8 cellular contexts compared by ENCODE assay signal in the genomic region with DNA sequence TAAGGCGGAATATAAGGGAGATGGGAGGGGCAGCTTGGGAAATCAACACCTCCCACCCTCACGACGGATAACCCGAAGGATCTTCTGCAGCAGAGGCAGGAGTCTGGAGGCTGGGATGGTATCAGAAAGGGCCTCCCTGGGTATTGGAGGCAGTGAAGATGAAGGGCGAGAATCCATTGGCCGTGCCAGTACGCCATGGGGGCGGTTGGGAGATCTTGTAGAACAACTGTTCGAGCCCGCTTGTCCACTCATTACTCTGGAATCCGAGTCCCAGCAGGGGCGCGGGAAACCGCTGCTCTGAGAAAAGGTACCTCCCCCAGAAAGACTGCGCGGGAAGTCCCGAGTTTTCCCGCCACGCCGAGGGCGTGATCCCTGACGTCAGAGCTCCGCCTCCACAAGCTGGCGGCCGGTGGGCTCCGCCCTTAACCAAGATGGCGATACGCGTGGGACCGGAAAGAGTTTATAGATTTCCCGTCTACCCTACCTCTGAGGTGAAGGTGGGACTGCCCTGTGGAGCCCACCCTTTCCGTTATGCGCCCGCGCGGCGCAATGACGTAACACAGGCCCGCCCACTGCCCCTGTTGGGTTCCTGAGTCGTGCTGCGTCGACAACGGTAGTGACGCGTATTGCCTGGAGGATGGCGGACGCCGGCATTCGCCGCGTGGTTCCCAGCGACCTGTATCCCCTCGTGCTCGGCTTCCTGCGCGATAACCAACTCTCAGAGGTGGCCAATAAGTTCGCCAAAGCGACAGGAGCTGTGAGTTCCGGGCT. TPM values are rescaled to one million over a fixed set of nuclear protein-coding genes. Genes with fewer than 3 reads are reported as not detected.
DNase-seq lines count a peak whose midpoint lies in the region; FAIRE-seq and TF ChIP-seq lines count a peak whose summit lies in the region.

Gene NOLC1, plus strand, starts transcription at position 616 of the 771 bp plus-strand sequence. Its CDS starts 22 bp downstream, at position 638.

- peak within 1 kb of the TSS; percentile 25 for H3K23ac ChIP-seq in neuronal stem cell (ENCODE audit: low read depth, low read length, poor library complexity)

- TF ChIP-seq POLR2A in NB4 (IDR thresholded peaks at IDR 0.05; ENCODE audit: extremely low read depth, insufficient read length), result peak; percentile 97

- H2BK5ac ChIP-seq in neuronal stem cell (ENCODE audit: low read length), result peak within 1 kb of the TSS; percentile 8

- H3K79me1 ChIP-seq in neuronal stem cell (ENCODE audit: low read depth, low read length), result peaks cover 7% of the 10 kb centered on the region

- H3K4me2 ChIP-seq in neuronal stem cell (ENCODE audit: insufficient read depth, low read length, poor library complexity, severe bottlenecking), result peak within 1 kb of the TSS; percentile 56

- peak within 1 kb of the TSS; percentile 98 for H3K4me3 Mint-ChIP-seq in HFFc6
- peak within 1 kb of the TSS; percentile 98 for H3K4me3 Mint-ChIP-seq in activated naive CD4-positive, alpha-beta T cell treated with anti-CD3 and anti-CD28 coated beads, Interleukin-2, amount 10 ng/mL, durations not matched to agents 7 days and 5 days

- peak within 1 kb of the TSS; percentile 99 for H3K4me3 ChIP-seq in NB4 (ENCODE audit: low read depth, low read length)
- peak within 1 kb of the TSS; percentile 93 for H3K4me3 ChIP-seq in SK-N-MC
- peak within 1 kb of the TSS; percentile 93 to 96 for H3K4me3 ChIP-seq in neuronal stem cell (ENCODE audit: low read length in 2 of 2)

- H2AFZ ChIP-seq in neuronal stem cell (ENCODE audit: low read length), result peak within 1 kb of the TSS; percentile 92

- peak within 1 kb of the TSS; percentile 6 for H2AK5ac ChIP-seq in neuronal stem cell (ENCODE audit: low read depth, low read length)

- no peak within 1 kb of the TSS for H4K8ac ChIP-seq in neuronal stem cell (ENCODE audit: low read depth, low read length)

- peak within 1 kb of the TSS; percentile 88 for H3K18ac ChIP-seq in neuronal stem cell (ENCODE audit: low read length)

- H3K9ac ChIP-seq in SK-N-MC (ENCODE audit: insufficient read length) (peak within 1 kb of the TSS; percentile 96), neuronal stem cell (ENCODE audit: low read depth, low read length, poor library complexity) (peak within 1 kb of the TSS; percentile 91)

- H3K36me3 Mint-ChIP-seq in HFFc6 (ENCODE audit: low read depth), result peaks cover 62% of the 10 kb centered on the region
- peaks cover 56% of the 10 kb centered on the region for H3K36me3 Mint-ChIP-seq in activated naive CD4-positive, alpha-beta T cell treated with anti-CD3 and anti-CD28 coated beads, Interleukin-2, amount 10 ng/mL, durations not matched to agents 7 days and 5 days

- no peaks in the 10 kb centered on the region for H3K9me3 ChIP-seq in SK-N-MC (ENCODE audit: low read depth, low read length)
- H3K9me3 ChIP-seq in neuronal stem cell (replicated peaks in 1 of 2; ENCODE audit: control insufficient read depth in 2 of 2, insufficient read depth in 1 of 2, low read depth in 1 of 2, low read length in 2 of 2), result no peaks in the 10 kb centered on the region

- no peaks in the 10 kb centered on the region for H3K27me3 ChIP-seq in neuronal stem cell (ENCODE audit: control insufficient read depth in 3 of 3, insufficient read depth in 3 of 3, low read depth in 1 of 3, low read length in 3 of 3)

- peaks cover 9 to 11% of the 10 kb centered on the region in 2 donors for H3K4me1 ChIP-seq in neuronal stem cell (ENCODE audit: control insufficient read depth in 2 of 2, insufficient read depth in 1 of 2, low read depth in 1 of 2, low read length in 2 of 2)

- no peak for FAIRE-seq in frontal cortex (lab: Jason Lieb, UNC)

- H3K36me3 ChIP-seq in SK-N-MC (ENCODE audit: insufficient read depth, low read length) (peaks cover 41% of the 10 kb centered on the region), neuronal stem cell (replicated peaks in 1 of 2; ENCODE audit: control insufficient read depth in 2 of 2, insufficient read depth in 2 of 2, low read length in 2 of 2) (peaks cover 26 to 68% of the 10 kb centered on the region in 2 donors)

- no peak for TF ChIP-seq CTCF in HFFc6 (IDR thresholded peaks at IDR 0.05)
- no peak for TF ChIP-seq CTCF in NB4 (IDR thresholded peaks at IDR 0.05; ENCODE audit: low read depth, low read length)
- no peak for TF ChIP-seq CTCF in subcutaneous adipose tissue (IDR thresholded peaks at IDR 0.05; ENCODE audit: low read depth)

- no peak within 1 kb of the TSS for H2BK120ac ChIP-seq in neuronal stem cell (ENCODE audit: low read depth, low read length)

- DNase-seq in GM04503 (ENCODE audit: low read depth), result peak; percentile 91
- peak; percentile 99 for DNase-seq in HFFc6
- DNase-seq in NB4 (ENCODE audit: low read depth), result peak; percentile 100
- peak; percentile 91 for DNase-seq in SK-N-MC (ENCODE audit: low read depth, low spot score)
- DNase-seq in activated naive CD4-positive, alpha-beta T cell treated with anti-CD3 and anti-CD28 coated beads, Interleukin-2, amount 10 ng/mL, durations not matched to agents 7 days and 5 days, result peak; percentile 100
- DNase-seq in frontal cortex (ENCODE audit: low spot score in 2 of 2), result peak; percentile 81 to 91
- peak; percentile 98 for DNase-seq in neuronal stem cell (ENCODE audit: low spot score)

- peak within 1 kb of the TSS; percentile 97 for H3K27ac Mint-ChIP-seq in HFFc6
- peak within 1 kb of the TSS; percentile 98 for H3K27ac Mint-ChIP-seq in activated naive CD4-positive, alpha-beta T cell treated with anti-CD3 and anti-CD28 coated beads, Interleukin-2, amount 10 ng/mL, durations not matched to agents 7 days and 5 days

- H2BK15ac ChIP-seq in neuronal stem cell (ENCODE audit: low read length), result no peak within 1 kb of the TSS

- H4K91ac ChIP-seq in neuronal stem cell (ENCODE audit: low read depth, low read length, poor library complexity), result peak within 1 kb of the TSS; percentile 7

- no peaks in the 10 kb centered on the region for H3K9me3 Mint-ChIP-seq in HFFc6
- no peaks in the 10 kb centered on the region for H3K9me3 Mint-ChIP-seq in activated naive CD4-positive, alpha-beta T cell treated with anti-CD3 and anti-CD28 coated beads, Interleukin-2, amount 10 ng/mL, durations not matched to agents 7 days and 5 days

- H2BK12ac ChIP-seq in neuronal stem cell (ENCODE audit: low read length), result no peak within 1 kb of the TSS

- WGBS in neuronal stem cell (ENCODE audit: extremely low coverage in 2 of 2, insufficient read length in 2 of 2, insufficient replicate concordance in 1 of 2), 2 donors, result no CpG with 5 or more reads among the region's 59 CpGs

- H3K27me3 Mint-ChIP-seq in HFFc6 (ENCODE audit: insufficient read depth), result peaks cover 3% of the 10 kb centered on the region
- no peaks in the 10 kb centered on the region for H3K27me3 Mint-ChIP-seq in activated naive CD4-positive, alpha-beta T cell treated with anti-CD3 and anti-CD28 coated beads, Interleukin-2, amount 10 ng/mL, durations not matched to agents 7 days and 5 days

- H3K14ac ChIP-seq in neuronal stem cell (ENCODE audit: low read length), result peak within 1 kb of the TSS; percentile 26

- H3K27ac ChIP-seq in SK-N-MC (peak within 1 kb of the TSS; percentile 88), neuronal stem cell (replicated peaks; ENCODE audit: low read length) (peak within 1 kb of the TSS; percentile 85)

- H3K4ac ChIP-seq in neuronal stem cell (ENCODE audit: low read length), result no peak within 1 kb of the TSS

- H3K4me1 Mint-ChIP-seq in HFFc6 (ENCODE audit: low read depth), result peaks cover 68% of the 10 kb centered on the region
- H3K4me1 Mint-ChIP-seq in activated naive CD4-positive, alpha-beta T cell treated with anti-CD3 and anti-CD28 coated beads, Interleukin-2, amount 10 ng/mL, durations not matched to agents 7 days and 5 days, result peaks cover 49% of the 10 kb centered on the region

- CTCF ChIA-PET in activated naive CD4-positive, alpha-beta T cell treated with anti-CD3 and anti-CD28 coated beads, Interleukin-2, amount 10 ng/mL, durations not matched to agents 7 days and 5 days (lab: Charles Lee), result interaction anchor here (1.4 to 4.4 kb wide), 2 partner anchors 20 to 93 kb away, joined by 3 to 20 read pairs; partner anchors contain the start of genes GBF1 and PPRC1

RNA-seq across cellular contexts. Expression of gene NOLC1, which starts in this region (rescaled TPM):
- 10 to 100 TPM; 47.6 to 62.2 (median 58.4) TPM for total RNA-seq in HFFc6 (2021; fragmentation: NEBNext Ultra II Directional; extraction: Animal tissue kit (Norgen Biotek cat#: 25700))
- total RNA-seq in frontal cortex, result 40.8 TPM
- polyA plus RNA-seq in neuronal stem cell (2013, experiment 1 of 2), result 80.8 TPM
- 80.1 TPM for polyA plus RNA-seq in neuronal stem cell (2013, experiment 2 of 2)
- 10 to 100 TPM; 19.2 to 30.7 (median 22.0) TPM for total RNA-seq in subcutaneous adipose tissue

Comparison
In these comparisons a context has a peak if more than half of its experiments do, and no peak if none do; other contexts are left out.
1. Peak in every context shown above with its lines: DNase-seq, H3K4me3 ChIP-seq and H3K27ac ChIP-seq.